In the genomic region with DNA sequence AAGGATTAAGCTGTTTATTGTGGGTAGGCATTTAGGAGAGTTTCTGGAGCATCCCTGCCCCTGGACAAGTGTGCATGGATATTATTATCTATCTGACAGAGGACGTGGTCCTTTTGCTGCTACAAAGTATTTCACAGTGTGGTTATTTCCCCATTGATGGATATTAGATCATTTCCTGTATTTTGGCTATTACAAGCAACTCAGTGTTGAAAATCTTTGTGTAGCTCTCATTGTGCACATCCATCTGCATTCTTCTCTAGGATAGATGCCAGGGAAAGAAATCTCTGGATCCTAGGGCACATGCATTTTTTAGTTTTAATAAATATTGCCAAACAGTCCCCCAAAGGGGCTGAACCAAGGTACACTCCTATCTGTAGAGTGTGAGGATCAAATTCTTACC, we compare ENCODE assay signal across 1 cellular context.
TF ChIP-seq lines count a peak whose summit lies in the region.

No MANE protein-coding gene starts in this region.

TF ChIP-seq in GM12878, 131 proteins besides CTCF, POLR2A, EP300 and RAD21 (continued from another document):
- TF ChIP-seq POLR2AphosphoS5 (IDR thresholded peaks at IDR 0.05; ENCODE audit: low read length) (no peak), ZNF24 (IDR thresholded peaks at IDR 0.05) (no peak), SIN3A (IDR thresholded peaks at IDR 0.05; ENCODE audit: low read depth, low read length) (no peak), ZNF217 (IDR thresholded peaks at IDR 0.05) (no peak)
